13 cellular contexts compared by ENCODE assay signal in the genomic region with DNA sequence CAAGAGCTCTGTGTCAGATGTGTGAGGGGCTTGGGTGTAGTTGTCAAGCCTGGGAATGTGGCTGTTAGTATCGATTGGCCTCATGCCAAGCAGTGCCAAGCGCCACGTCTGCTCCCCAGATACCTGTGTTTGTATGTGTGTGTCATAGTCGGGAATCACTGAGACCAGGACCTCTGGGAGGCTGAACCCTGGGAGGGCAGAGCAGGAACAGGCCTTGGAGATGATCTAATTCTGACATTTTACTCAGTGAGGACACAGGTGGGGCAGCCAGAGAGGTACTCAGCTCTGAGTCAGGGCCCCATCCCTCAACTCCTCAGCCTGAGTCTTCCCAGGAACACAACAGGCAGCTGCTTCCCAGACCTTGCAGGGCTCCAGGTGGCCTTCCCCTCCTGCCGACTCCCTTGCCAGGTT. TPM values are rescaled to one million over a fixed set of nuclear protein-coding genes. Genes with fewer than 3 reads are reported as not detected.
A peak's percentile ranks its signal among the peaks of the same experiment; 100 is the strongest.
DNase-seq lines count a peak whose midpoint lies in the region; ATAC-seq and TF ChIP-seq lines count a peak whose summit lies in the region.
"Had no signal": no experiment of that assay in that cellular context is flagged by ENCODE, and none has a peak within 500 bp of the region (broad histone marks: within the 10 kb centered on the region; RNA-seq: fewer than 3 reads in every experiment).

No MANE protein-coding gene starts in this region.

- 100% methylated on average over 1 of the region's 5 CpGs; no CpG with 5 or more reads in 1 of the 2 experiments for WGBS in IMR-90 (ENCODE audit: extremely low coverage in 2 of 2, insufficient read length in 1 of 2), 2 experiments
- 3% methylated on average over 4 of the region's 5 CpGs for WGBS in mammary epithelial cell (ENCODE audit: low coverage, missing lambda C conversion rate)
- WGBS in testis, 2 donors = 63 to 87% methylated on average over 5 of the region's 5 CpGs

- H3K27ac Mint-ChIP-seq in naive thymus-derived CD8-positive, alpha-beta T cell = peak overlapping the region in 6 of 10 donors; percentile 51 to 88 (median 66)

- H4K91ac ChIP-seq in IMR-90 (ENCODE audit: insufficient read depth, low read depth, low read length) = no peak overlapping the region

- TF ChIP-seq CTCF in IMR-90 (conservative IDR thresholded peaks at IDR 0.05; ENCODE audit: low read depth, low read length) (no peak), mammary epithelial cell (conservative IDR thresholded peaks at IDR 0.05 in 1 of 2, IDR thresholded peaks at IDR 0.05 in 1 of 2; ENCODE audit: extremely low read depth in 1 of 2, insufficient read depth in 1 of 2, low read depth in 1 of 2, low read length in 2 of 2) (no peak), testis (IDR thresholded peaks at IDR 0.05) (no peak)

- POLR2A ChIA-PET in IMR-90 (lab: Charles Lee; ENCODE audit: unreplicated experiment) = no interaction called here
- POLR2A ChIA-PET in naive thymus-derived CD8-positive, alpha-beta T cell (lab: Charles Lee) = interaction anchor here (1.4 kb wide), 1 partner anchor 9 kb away, joined by 6 read pairs; no protein-coding TSS in a partner anchor

- no peaks in the 10 kb centered on the region for H3K9me3 ChIP-seq in IMR-90 (ENCODE audit: control insufficient read depth, insufficient read depth, low read length)
- no peaks in the 10 kb centered on the region for H3K9me3 ChIP-seq in mammary epithelial cell (replicated peaks; ENCODE audit: insufficient read depth, low read length)
- no peaks in the 10 kb centered on the region for H3K9me3 ChIP-seq in testis

- peaks cover 0 to 14% (median 0%) of the 10 kb centered on the region in 3 donors for H3K36me3 Mint-ChIP-seq in naive thymus-derived CD8-positive, alpha-beta T cell

- no peak overlapping the region for H3K4me3 Mint-ChIP-seq in naive thymus-derived CD8-positive, alpha-beta T cell
- H3K4me3 Mint-ChIP-seq: activated naive CD4-positive, alpha-beta T cell treated with anti-CD3 and anti-CD28 coated beads, Interleukin-2, amount 50 U/mL, for 24 hours; CD8-positive, alpha-beta T cell had no signal

- H3K4ac ChIP-seq in IMR-90 (ENCODE audit: low read depth, low read length) = 0 out of 2 replicates have a peak overlapping the region, but pooled peaks have one; percentile 20

- no peak overlapping the region for H3K56ac ChIP-seq in IMR-90 (ENCODE audit: extremely low read depth, insufficient read depth, low read length)

- H2BK20ac ChIP-seq in IMR-90 (ENCODE audit: low read depth, low read length) = no peak overlapping the region; the same call in 1 of the 2 replicates

- peaks cover 20 to 45% (median 37%) of the 10 kb centered on the region in 4 donors for H3K4me1 Mint-ChIP-seq in naive thymus-derived CD8-positive, alpha-beta T cell

- DNase-seq in Caki2 (ENCODE audit: low read depth) = peak; percentile 38
- DNase-seq in IMR-90 = peak; percentile 49
- DNase-seq in mammary epithelial cell = peak; percentile 100
- no peak for DNase-seq in naive thymus-derived CD8-positive, alpha-beta T cell
- DNase-seq in GM19238 (ENCODE audit: insufficient read length, low spot score) = no peak
- no peak for DNase-seq in SIG-M5 (lab: John Stamatoyannopoulos, UW)
- no peak for DNase-seq in testis
- no peak for DNase-seq in superior temporal gyrus (ENCODE audit: extremely low spot score)
- DNase-seq: activated CD4-positive, alpha-beta T cell treated with anti-CD3 and anti-CD28 coated beads for 1 hour; CD8-positive, alpha-beta T cell; glutamatergic neuron; NCI-H187 treated with DMSO at 0.1 percent for 48 hours had no signal

- no peaks in the 10 kb centered on the region for H3K27me3 ChIP-seq in IMR-90 (ENCODE audit: control insufficient read depth, insufficient read depth, low read length)
- no peaks in the 10 kb centered on the region for H3K27me3 ChIP-seq in mammary epithelial cell (ENCODE audit: insufficient read depth, low read length)
- H3K27me3 ChIP-seq in testis = no peaks in the 10 kb centered on the region

- H3K4me2 ChIP-seq in IMR-90 (ENCODE audit: low read depth, low read length) = no peak overlapping the region
- H3K4me2 ChIP-seq in mammary epithelial cell (ENCODE audit: insufficient read depth, low read depth, low read length) = peak overlapping the region; percentile 29

- no peak for TF ChIP-seq RAD21 in IMR-90 (IDR thresholded peaks at IDR 0.05; ENCODE audit: low read length)

- peaks cover 5% of the 10 kb centered on the region; the same call in 1 of the 2 replicates for H3K36me3 ChIP-seq in IMR-90 (ENCODE audit: control insufficient read depth, insufficient read depth, low read length)
- no peaks in the 10 kb centered on the region for H3K36me3 ChIP-seq in mammary epithelial cell (ENCODE audit: insufficient read depth, low read length)
- H3K36me3 ChIP-seq in testis (ENCODE audit: low read depth, missing control alignments) = no peaks in the 10 kb centered on the region

- CTCF ChIA-PET in IMR-90 (lab: Yijun Ruan, JAX) = interaction anchor here (1.4 kb wide), 1 partner anchor 22 kb away, joined by 3 read pairs; no protein-coding TSS in a partner anchor
- CTCF ChIA-PET in mammary epithelial cell (lab: Charles Lee; ENCODE audit: low non-redundant PET) = interaction anchor here (0.7 to 1.2 kb wide), 2 partner anchors 9 to 1617 kb away, joined by 4 read pairs; no protein-coding TSS in a partner anchor

- peaks cover 47 to 86% of the 10 kb centered on the region in 2 experiments for H3K79me1 ChIP-seq in IMR-90 (ENCODE audit: low read depth in 1 of 2, low read length in 2 of 2)

- no peak for TF ChIP-seq POLR2A in IMR-90 (IDR thresholded peaks at IDR 0.05; ENCODE audit: low read depth, low read length)
- no peak for TF ChIP-seq POLR2A in testis (IDR thresholded peaks at IDR 0.05)

- H3K27ac ChIP-seq in IMR-90 (ENCODE audit: insufficient read depth, low read length) = no peak overlapping the region
- peak overlapping the region; percentile 97 for H3K27ac ChIP-seq in mammary epithelial cell (ENCODE audit: insufficient read depth, low read depth, low read length)
- no peak overlapping the region for H3K27ac ChIP-seq in testis

- H3K14ac ChIP-seq in IMR-90 (replicated peaks; ENCODE audit: low read depth, low read length) = peak overlapping the region; percentile 58

- no peak overlapping the region; the same call in 2 of the 3 replicates for H2BK15ac ChIP-seq in IMR-90 (ENCODE audit: low read depth, low read length)

- no peak overlapping the region for H2BK5ac ChIP-seq in IMR-90 (ENCODE audit: low read depth, low read length, poor library complexity, severe bottlenecking)

- H3K9me3 Mint-ChIP-seq in naive thymus-derived CD8-positive, alpha-beta T cell = no peaks in the 10 kb centered on the region
- H3K9me3 Mint-ChIP-seq: activated naive CD4-positive, alpha-beta T cell treated with anti-CD3 and anti-CD28 coated beads, Interleukin-2, amount 50 U/mL, for 24 hours; CD8-positive, alpha-beta T cell had no signal

- no peak overlapping the region for H3K18ac ChIP-seq in IMR-90 (ENCODE audit: low read depth, low read length)

- no TSS peak for BruUV-seq in IMR-90 (replicated peaks; lab: Mats Ljungman, UMichigan)
- BruUV-seq in mammary epithelial cell (replicated peaks; lab: Mats Ljungman, UMichigan) = no TSS peak

- intact Hi-C loops in IMR-90 (cut with micrococcal nuclease) (no loop called here), mammary epithelial cell (cut with micrococcal nuclease) (loop anchor here (1.0 to 2.0 kb wide), 4 partner anchors 10 to 58 kb away; partner anchors contain the start of gene FANCE), testis (cut with DNase I; ENCODE audit: low total_unique reads) (no loop called here)

- H2AFZ ChIP-seq in IMR-90 (replicated peaks; ENCODE audit: low read length, poor library complexity) = peak overlapping the region; percentile 4
- H2AFZ ChIP-seq in mammary epithelial cell (ENCODE audit: low read depth, low read length) = no peak overlapping the region

- H2BK120ac ChIP-seq in IMR-90 (ENCODE audit: low read depth, low read length) = no peak overlapping the region

- dilution Hi-C loops in IMR-90 (cut with HindIII; ENCODE audit: low sequenced_read_pairs, unreplicated experiment) (no loop called here), mammary epithelial cell (cut with HindIII; ENCODE audit: low sequenced_read_pairs) (no loop called here)

- peak overlapping the region; percentile 59; the same call in 1 of the 2 replicates for H3K23ac ChIP-seq in IMR-90 (ENCODE audit: low read depth, low read length)

- ATAC-seq in IMR-90 (ENCODE audit: low read depth) = no peak
- no peak for ATAC-seq in naive thymus-derived CD8-positive, alpha-beta T cell
- ATAC-seq: CD8-positive, alpha-beta T cell had no signal

- H2AK9ac ChIP-seq in IMR-90 (replicated peaks; ENCODE audit: low read depth, low read length, poor library complexity) = peak overlapping the region; percentile 68

- in situ Hi-C loops in Caki2 (cut with HindIII; ENCODE audit: low pct_unique_long_range_greater_than_20kb, low sequenced_read_pairs) = no loop called here
- in situ Hi-C loops in IMR-90 (cut with MboI; ENCODE audit: low sequenced_read_pairs) = no loop called here
- in situ Hi-C loops in mammary epithelial cell (cut with MboI; ENCODE audit: low sequenced_read_pairs in 2 of 2) = loop anchor here in 1 of 2 donors (5.0 kb wide), 1 partner anchor 59 kb away; the partner anchor contains the start of gene PPARD

- no peak overlapping the region for H4K5ac ChIP-seq in IMR-90 (ENCODE audit: low read depth, low read length)

- no peaks in the 10 kb centered on the region for H3K27me3 Mint-ChIP-seq in naive thymus-derived CD8-positive, alpha-beta T cell
- H3K27me3 Mint-ChIP-seq: activated naive CD4-positive, alpha-beta T cell treated with anti-CD3 and anti-CD28 coated beads, Interleukin-2, amount 50 U/mL, for 24 hours had no signal

- peaks cover 64% of the 10 kb centered on the region for H3K79me2 ChIP-seq in mammary epithelial cell (ENCODE audit: insufficient read depth, low read length)

- peaks cover 30% of the 10 kb centered on the region for H4K20me1 ChIP-seq in IMR-90 (ENCODE audit: insufficient read depth, low read length)
- H4K20me1 ChIP-seq in mammary epithelial cell (ENCODE audit: insufficient read depth, low read length) = no peaks in the 10 kb centered on the region

- H4K8ac ChIP-seq in IMR-90 (ENCODE audit: low read depth in 2 of 2, low read length in 2 of 2) = peak overlapping the region in 1 of 2 experiments; percentile 15; a peak in 1 of 4 replicates

- H3K9me1 ChIP-seq in IMR-90 (ENCODE audit: insufficient read depth, low read length) = peaks cover 38% of the 10 kb centered on the region

- H3K9ac ChIP-seq in IMR-90 (ENCODE audit: low read depth, low read length) (no peak overlapping the region), mammary epithelial cell (ENCODE audit: insufficient read depth, low read length) (peak overlapping the region; percentile 79)

- H3K4me1 ChIP-seq in IMR-90 (ENCODE audit: control insufficient read depth, insufficient read depth, low read length) = peaks cover 18% of the 10 kb centered on the region
- H3K4me1 ChIP-seq in mammary epithelial cell (ENCODE audit: insufficient read depth, low read length) = peaks cover 47% of the 10 kb centered on the region
- H3K4me1 ChIP-seq in testis = peaks cover 10% of the 10 kb centered on the region

- H3K4me3 ChIP-seq in IMR-90 (ENCODE audit: insufficient read depth, low read depth, low read length) (no peak overlapping the region), mammary epithelial cell (replicated peaks in 1 of 3; ENCODE audit: insufficient read depth in 1 of 3, low read depth in 2 of 3, low read length in 3 of 3) (no peak overlapping the region), testis (no peak overlapping the region)

- peak overlapping the region; percentile 74; the same call in 1 of the 2 replicates for H2AK5ac ChIP-seq in IMR-90 (ENCODE audit: low read depth, low read length)

RNA-seq across cellular contexts. Expression of gene FANCE, which starts 51.2 kb away (rescaled TPM):
- total RNA-seq in Caki2 (2014; rRNA removed; shearing (Covaris generic); ENCODE audit: low replicate concordance) = 11.1 and 14.5 TPM in 2 replicates
- total RNA-seq in IMR-90 (2012; rRNA removed) (7.5 and 9.1 TPM in 2 replicates), mammary epithelial cell (10 to 100 TPM in 1 of 2 donors, 1 to 10 TPM in 1; 3.7 to 12.8 TPM), testis (10 to 100 TPM; 14.1 to 15.0 TPM)
- polyA plus RNA-seq in IMR-90 (2012; rRNA removed) (6.8 and 7.1 TPM in 2 replicates), mammary epithelial cell (8.8 TPM), testis (ENCODE audit: insufficient read depth, low read depth, low replicate concordance) (18.0 TPM)
- 4.5 and 6.8 TPM in 2 replicates for polyA plus RNA-seq in IMR-90 (2012; cell fraction: cytosol; rRNA removed)
- 5.0 and 6.6 TPM in 2 replicates for polyA plus RNA-seq in IMR-90 (2012; cell fraction: nucleus; rRNA removed; ENCODE audit: low replicate concordance)
- 8.8 TPM for polyA minus RNA-seq in mammary epithelial cell
- 1 to 10 TPM; 9.0 to 9.3 TPM for total RNA-seq in naive thymus-derived CD8-positive, alpha-beta T cell
- polyA plus RNA-seq in naive thymus-derived CD8-positive, alpha-beta T cell = 1 to 10 TPM; 3.2 to 5.5 (median 3.3) TPM

RNA-seq across cellular contexts. Expression of gene PPARD, which starts 58.5 kb away (rescaled TPM):
- 2.8 TPM in 2 replicates for total RNA-seq in Caki2 (2014; rRNA removed; shearing (Covaris generic); ENCODE audit: low replicate concordance)
- total RNA-seq in IMR-90 (2012; rRNA removed) (10.0 and 10.4 TPM in 2 replicates), mammary epithelial cell (10 to 100 TPM in 1 of 2 donors, 1 to 10 TPM in 1; 6.8 to 47.1 TPM), testis (10 to 100 TPM; 21.0 to 23.0 TPM)
- polyA plus RNA-seq in IMR-90 (2012; rRNA removed) (69.0 and 78.3 TPM in 2 replicates), mammary epithelial cell (21.6 TPM), testis (ENCODE audit: insufficient read depth, low read depth, low replicate concordance) (21.5 TPM)
- polyA plus RNA-seq in IMR-90 (2012; cell fraction: cytosol; rRNA removed) = 29.4 and 63.1 TPM in 2 replicates
- 86.7 and 158 TPM in 2 replicates for polyA plus RNA-seq in IMR-90 (2012; cell fraction: nucleus; rRNA removed; ENCODE audit: low replicate concordance)
- polyA minus RNA-seq in mammary epithelial cell = 33.6 TPM
- 10 to 100 TPM; 48.7 to 50.6 TPM for total RNA-seq in naive thymus-derived CD8-positive, alpha-beta T cell
- polyA plus RNA-seq in naive thymus-derived CD8-positive, alpha-beta T cell = 10 to 100 TPM in 1 of 3 donors, 1 to 10 TPM in 2; 1.9 to 14.3 (median 5.5) TPM

Comparison
In these comparisons a context has a peak if more than half of its experiments do, and no peak if none do; other contexts are left out.
1. DNase-seq: peak in Caki2 (single experiment), IMR-90 (single experiment) and mammary epithelial cell (single experiment); none in naive thymus-derived CD8-positive, alpha-beta T cell (0 of 10), GM19238 (single experiment), SIG-M5 (single experiment), testis (single experiment) and superior temporal gyrus (single experiment).